In the genomic region with DNA sequence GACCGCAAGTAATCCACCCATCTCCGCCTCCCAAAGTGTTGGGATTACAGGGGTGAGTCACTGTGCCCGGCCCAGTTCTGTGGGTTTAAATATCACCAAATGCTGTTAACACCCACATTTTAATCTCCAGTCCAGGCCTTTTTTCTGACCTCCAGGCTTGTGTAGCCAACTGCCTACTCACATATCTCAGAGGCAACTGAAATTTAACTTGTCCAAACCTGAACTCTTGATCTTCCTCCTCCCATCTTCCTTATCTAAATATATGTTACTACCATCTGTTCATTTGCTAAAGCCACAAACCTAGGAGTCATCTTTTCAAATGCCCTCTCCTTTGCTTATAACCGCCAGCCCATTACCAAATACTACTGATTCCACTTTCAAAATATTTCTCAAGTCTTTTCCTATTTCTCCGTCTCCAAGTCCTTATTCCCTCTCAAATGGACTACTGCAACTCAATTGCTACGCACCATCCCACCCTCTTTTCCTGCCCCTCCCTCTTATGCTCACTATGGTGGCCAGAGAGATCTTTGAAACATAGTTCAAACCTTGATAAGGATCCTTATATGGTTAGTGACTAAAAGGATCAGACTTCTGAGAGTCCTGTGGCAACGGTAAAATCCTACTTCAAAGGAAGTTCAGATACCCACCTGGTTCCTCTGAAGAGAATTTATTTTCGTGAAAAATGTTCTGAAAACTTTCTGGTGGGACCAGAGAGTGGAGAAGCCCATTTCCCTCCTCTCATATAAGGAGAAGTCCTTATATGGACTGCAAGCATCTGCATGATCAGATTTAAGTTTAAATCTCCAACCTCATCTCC, we compare ENCODE assay signal across 1 cellular context.
TF ChIP-seq lines count a peak whose summit lies in the region.

No MANE protein-coding gene starts in this region.

TF ChIP-seq in K562, 482 proteins besides CTCF, POLR2A, EP300 and RAD21 (continued from another document and continues in another):
- no peak for TF ChIP-seq FOXK1 (CRISPR knock-in tag; IDR thresholded peaks at IDR 0.05; ENCODE audit: borderline replicate concordance)
- no peak for TF ChIP-seq ZNF282 (CRISPR knock-in tag; IDR thresholded peaks at IDR 0.05)
- TF ChIP-seq FOXM1 (IDR thresholded peaks at IDR 0.05; ENCODE audit: low read depth) = peak; percentile 95
- TF ChIP-seq FOXM1 (CRISPR knock-in tag; IDR thresholded peaks at IDR 0.05; ENCODE audit: low read depth) = no peak
- TF ChIP-seq, protein P1, sequence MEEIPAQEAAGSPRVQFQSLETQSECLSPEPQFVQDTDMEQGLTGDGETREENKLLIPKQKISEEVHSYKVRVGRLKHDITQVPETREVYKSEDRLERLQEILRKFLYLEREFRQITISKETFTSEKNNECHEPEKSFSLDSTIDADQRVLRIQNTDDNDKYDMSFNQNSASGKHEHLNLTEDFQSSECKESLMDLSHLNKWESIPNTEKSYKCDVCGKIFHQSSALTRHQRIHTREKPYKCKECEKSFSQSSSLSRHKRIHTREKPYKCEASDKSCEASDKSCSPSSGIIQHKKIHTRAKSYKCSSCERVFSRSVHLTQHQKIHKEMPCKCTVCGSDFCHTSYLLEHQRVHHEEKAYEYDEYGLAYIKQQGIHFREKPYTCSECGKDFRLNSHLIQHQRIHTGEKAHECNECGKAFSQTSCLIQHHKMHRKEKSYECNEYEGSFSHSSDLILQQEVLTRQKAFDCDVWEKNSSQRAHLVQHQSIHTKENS (CRISPR knock-in tag; IDR thresholded peaks at IDR 0.05) = no peak
- no peak for TF ChIP-seq ZNF79 (CRISPR knock-in tag; IDR thresholded peaks at IDR 0.05; ENCODE audit: low read depth)
- no peak for TF ChIP-seq WHSC1 (IDR thresholded peaks at IDR 0.05; ENCODE audit: low read length)
- no peak; the same call in 1 of the 2 replicates for TF ChIP-seq GABPA (tag; conservative IDR thresholded peaks at IDR 0.05; ENCODE audit: low read depth)
- TF ChIP-seq CHCHD3 (CRISPR knock-in tag; IDR thresholded peaks at IDR 0.05) = no peak
- TF ChIP-seq GTF2A2 (tag; IDR thresholded peaks at IDR 0.05) = no peak
- peak; percentile 98 for TF ChIP-seq ARNT (IDR thresholded peaks at IDR 0.05)
- peak; percentile 81 for TF ChIP-seq MTA1 (IDR thresholded peaks at IDR 0.05; ENCODE audit: borderline replicate concordance)
- TF ChIP-seq ZNF830 (CRISPR knock-in tag; IDR thresholded peaks at IDR 0.05) = no peak
- no peak for TF ChIP-seq THRAP3 (IDR thresholded peaks at IDR 0.05; ENCODE audit: borderline replicate concordance)
- TF ChIP-seq C11orf30 (IDR thresholded peaks at IDR 0.05; ENCODE audit: low read depth) = no peak; the same call in 1 of the 2 replicates
- TF ChIP-seq TAF7 (tag; IDR thresholded peaks at IDR 0.05) = 0 out of 2 replicates have a peak, but pooled peaks have one; percentile 5
- no peak for TF ChIP-seq NELFE (IDR thresholded peaks at IDR 0.05; ENCODE audit: insufficient read depth, insufficient read length)
- TF ChIP-seq MYBL2 (IDR thresholded peaks at IDR 0.05; ENCODE audit: low read depth) = peak; percentile 94
- TF ChIP-seq MYBL2 (CRISPR knock-in tag; IDR thresholded peaks at IDR 0.05; ENCODE audit: borderline replicate concordance) = no peak
- no peak for TF ChIP-seq DIDO1 (tag; IDR thresholded peaks at IDR 0.05; ENCODE audit: low read depth)
- TF ChIP-seq, protein P2, sequence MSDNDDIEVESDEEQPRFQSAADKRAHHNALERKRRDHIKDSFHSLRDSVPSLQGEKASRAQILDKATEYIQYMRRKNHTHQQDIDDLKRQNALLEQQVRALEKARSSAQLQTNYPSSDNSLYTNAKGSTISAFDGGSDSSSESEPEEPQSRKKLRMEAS (CRISPR knock-in tag; IDR thresholded peaks at IDR 0.05) = peak; percentile 31; the same call in 1 of the 2 replicates
- TF ChIP-seq ZNF586 (CRISPR knock-in tag; conservative IDR thresholded peaks at IDR 0.05) = no peak
- TF ChIP-seq SIN3B (IDR thresholded peaks at IDR 0.05; ENCODE audit: low read depth) = no peak
- TF ChIP-seq ARID2 (IDR thresholded peaks at IDR 0.05) = no peak
- TF ChIP-seq, protein P3, sequence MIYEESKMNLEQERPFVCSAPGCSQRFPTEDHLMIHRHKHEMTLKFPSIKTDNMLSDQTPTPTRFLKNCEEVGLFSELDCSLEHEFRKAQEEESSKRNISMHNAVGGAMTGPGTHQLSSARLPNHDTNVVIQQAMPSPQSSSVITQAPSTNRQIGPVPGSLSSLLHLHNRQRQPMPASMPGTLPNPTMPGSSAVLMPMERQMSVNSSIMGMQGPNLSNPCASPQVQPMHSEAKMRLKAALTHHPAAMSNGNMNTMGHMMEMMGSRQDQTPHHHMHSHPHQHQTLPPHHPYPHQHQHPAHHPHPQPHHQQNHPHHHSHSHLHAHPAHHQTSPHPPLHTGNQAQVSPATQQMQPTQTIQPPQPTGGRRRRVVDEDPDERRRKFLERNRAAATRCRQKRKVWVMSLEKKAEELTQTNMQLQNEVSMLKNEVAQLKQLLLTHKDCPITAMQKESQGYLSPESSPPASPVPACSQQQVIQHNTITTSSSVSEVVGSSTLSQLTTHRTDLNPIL (CRISPR knock-in tag; IDR thresholded peaks at IDR 0.05) = no peak
- TF ChIP-seq JUNB (CRISPR knock-in tag; conservative IDR thresholded peaks at IDR 0.05) = no peak; the same call in 1 of the 2 replicates
- TF ChIP-seq ZC3H11A (IDR thresholded peaks at IDR 0.05; ENCODE audit: low read depth, low read length) = no peak
- no peak for TF ChIP-seq TAF15 (IDR thresholded peaks at IDR 0.05; ENCODE audit: low read depth, low read length)
- no peak for TF ChIP-seq NFIX (CRISPR knock-in tag; IDR thresholded peaks at IDR 0.05; ENCODE audit: low read depth)
- no peak for TF ChIP-seq ZKSCAN3 (CRISPR knock-in tag; IDR thresholded peaks at IDR 0.05)
- TF ChIP-seq, protein P4, sequence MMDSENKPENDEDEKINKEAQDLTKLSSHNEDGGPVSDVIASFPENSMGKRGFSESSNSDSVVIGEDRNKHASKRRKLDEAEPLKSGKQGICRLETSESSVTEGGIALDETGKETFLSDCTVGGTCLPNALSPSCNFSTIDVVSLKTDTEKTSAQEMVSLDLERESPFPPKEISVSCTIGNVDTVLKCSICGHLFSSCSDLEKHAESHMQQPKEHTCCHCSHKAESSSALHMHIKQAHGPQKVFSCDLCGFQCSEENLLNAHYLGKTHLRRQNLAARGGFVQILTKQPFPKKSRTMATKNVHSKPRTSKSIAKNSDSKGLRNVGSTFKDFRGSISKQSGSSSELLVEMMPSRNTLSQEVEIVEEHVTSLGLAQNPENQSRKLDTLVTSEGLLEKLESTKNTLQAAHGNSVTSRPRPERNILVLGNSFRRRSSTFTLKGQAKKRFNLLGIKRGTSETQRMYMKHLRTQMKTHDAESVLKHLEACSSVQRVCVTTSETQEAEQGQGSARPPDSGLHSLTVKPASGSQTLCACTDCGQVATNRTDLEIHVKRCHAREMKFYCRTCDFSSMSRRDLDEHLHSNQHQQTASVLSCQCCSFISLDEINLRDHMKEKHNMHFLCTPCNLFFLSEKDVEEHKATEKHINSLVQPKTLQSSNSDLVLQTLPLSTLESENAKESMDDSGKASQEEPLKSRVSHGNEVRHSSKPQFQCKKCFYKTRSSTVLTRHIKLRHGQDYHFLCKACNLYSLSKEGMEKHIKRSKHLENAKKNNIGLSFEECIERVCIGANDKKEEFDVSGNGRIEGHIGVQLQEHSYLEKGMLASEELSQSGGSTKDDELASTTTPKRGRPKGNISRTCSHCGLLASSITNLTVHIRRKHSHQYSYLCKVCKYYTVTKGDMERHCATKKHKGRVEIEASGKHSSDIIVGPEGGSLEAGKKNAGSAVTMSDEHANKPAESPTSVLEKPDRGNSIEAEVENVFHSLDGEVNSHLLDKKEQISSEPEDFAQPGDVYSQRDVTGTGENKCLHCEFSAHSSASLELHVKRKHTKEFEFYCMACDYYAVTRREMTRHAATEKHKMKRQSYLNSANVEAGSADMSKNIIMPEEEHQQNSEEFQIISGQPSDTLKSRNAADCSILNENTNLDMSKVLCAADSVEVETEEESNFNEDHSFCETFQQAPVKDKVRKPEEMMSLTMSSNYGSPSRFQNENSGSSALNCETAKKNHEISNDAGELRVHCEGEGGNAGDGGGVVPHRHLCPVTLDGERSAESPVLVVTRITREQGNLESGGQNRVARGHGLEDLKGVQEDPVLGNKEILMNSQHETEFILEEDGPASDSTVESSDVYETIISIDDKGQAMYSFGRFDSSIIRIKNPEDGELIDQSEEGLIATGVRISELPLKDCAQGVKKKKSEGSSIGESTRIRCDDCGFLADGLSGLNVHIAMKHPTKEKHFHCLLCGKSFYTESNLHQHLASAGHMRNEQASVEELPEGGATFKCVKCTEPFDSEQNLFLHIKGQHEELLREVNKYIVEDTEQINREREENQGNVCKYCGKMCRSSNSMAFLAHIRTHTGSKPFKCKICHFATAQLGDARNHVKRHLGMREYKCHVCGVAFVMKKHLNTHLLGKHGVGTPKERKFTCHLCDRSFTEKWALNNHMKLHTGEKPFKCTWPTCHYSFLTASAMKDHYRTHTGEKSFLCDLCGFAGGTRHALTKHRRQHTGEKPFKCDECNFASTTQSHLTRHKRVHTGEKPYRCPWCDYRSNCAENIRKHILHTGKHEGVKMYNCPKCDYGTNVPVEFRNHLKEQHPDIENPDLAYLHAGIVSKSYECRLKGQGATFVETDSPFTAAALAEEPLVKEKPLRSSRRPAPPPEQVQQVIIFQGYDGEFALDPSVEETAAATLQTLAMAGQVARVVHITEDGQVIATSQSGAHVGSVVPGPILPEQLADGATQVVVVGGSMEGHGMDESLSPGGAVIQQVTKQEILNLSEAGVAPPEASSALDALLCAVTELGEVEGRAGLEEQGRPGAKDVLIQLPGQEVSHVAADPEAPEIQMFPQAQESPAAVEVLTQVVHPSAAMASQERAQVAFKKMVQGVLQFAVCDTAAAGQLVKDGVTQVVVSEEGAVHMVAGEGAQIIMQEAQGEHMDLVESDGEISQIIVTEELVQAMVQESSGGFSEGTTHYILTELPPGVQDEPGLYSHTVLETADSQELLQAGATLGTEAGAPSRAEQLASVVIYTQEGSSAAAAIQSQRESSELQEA (IDR thresholded peaks at IDR 0.05; ENCODE audit: low read depth) = no peak
- no peak for TF ChIP-seq ZNF217 (CRISPR knock-in tag; IDR thresholded peaks at IDR 0.05)
- TF ChIP-seq, protein P5, sequence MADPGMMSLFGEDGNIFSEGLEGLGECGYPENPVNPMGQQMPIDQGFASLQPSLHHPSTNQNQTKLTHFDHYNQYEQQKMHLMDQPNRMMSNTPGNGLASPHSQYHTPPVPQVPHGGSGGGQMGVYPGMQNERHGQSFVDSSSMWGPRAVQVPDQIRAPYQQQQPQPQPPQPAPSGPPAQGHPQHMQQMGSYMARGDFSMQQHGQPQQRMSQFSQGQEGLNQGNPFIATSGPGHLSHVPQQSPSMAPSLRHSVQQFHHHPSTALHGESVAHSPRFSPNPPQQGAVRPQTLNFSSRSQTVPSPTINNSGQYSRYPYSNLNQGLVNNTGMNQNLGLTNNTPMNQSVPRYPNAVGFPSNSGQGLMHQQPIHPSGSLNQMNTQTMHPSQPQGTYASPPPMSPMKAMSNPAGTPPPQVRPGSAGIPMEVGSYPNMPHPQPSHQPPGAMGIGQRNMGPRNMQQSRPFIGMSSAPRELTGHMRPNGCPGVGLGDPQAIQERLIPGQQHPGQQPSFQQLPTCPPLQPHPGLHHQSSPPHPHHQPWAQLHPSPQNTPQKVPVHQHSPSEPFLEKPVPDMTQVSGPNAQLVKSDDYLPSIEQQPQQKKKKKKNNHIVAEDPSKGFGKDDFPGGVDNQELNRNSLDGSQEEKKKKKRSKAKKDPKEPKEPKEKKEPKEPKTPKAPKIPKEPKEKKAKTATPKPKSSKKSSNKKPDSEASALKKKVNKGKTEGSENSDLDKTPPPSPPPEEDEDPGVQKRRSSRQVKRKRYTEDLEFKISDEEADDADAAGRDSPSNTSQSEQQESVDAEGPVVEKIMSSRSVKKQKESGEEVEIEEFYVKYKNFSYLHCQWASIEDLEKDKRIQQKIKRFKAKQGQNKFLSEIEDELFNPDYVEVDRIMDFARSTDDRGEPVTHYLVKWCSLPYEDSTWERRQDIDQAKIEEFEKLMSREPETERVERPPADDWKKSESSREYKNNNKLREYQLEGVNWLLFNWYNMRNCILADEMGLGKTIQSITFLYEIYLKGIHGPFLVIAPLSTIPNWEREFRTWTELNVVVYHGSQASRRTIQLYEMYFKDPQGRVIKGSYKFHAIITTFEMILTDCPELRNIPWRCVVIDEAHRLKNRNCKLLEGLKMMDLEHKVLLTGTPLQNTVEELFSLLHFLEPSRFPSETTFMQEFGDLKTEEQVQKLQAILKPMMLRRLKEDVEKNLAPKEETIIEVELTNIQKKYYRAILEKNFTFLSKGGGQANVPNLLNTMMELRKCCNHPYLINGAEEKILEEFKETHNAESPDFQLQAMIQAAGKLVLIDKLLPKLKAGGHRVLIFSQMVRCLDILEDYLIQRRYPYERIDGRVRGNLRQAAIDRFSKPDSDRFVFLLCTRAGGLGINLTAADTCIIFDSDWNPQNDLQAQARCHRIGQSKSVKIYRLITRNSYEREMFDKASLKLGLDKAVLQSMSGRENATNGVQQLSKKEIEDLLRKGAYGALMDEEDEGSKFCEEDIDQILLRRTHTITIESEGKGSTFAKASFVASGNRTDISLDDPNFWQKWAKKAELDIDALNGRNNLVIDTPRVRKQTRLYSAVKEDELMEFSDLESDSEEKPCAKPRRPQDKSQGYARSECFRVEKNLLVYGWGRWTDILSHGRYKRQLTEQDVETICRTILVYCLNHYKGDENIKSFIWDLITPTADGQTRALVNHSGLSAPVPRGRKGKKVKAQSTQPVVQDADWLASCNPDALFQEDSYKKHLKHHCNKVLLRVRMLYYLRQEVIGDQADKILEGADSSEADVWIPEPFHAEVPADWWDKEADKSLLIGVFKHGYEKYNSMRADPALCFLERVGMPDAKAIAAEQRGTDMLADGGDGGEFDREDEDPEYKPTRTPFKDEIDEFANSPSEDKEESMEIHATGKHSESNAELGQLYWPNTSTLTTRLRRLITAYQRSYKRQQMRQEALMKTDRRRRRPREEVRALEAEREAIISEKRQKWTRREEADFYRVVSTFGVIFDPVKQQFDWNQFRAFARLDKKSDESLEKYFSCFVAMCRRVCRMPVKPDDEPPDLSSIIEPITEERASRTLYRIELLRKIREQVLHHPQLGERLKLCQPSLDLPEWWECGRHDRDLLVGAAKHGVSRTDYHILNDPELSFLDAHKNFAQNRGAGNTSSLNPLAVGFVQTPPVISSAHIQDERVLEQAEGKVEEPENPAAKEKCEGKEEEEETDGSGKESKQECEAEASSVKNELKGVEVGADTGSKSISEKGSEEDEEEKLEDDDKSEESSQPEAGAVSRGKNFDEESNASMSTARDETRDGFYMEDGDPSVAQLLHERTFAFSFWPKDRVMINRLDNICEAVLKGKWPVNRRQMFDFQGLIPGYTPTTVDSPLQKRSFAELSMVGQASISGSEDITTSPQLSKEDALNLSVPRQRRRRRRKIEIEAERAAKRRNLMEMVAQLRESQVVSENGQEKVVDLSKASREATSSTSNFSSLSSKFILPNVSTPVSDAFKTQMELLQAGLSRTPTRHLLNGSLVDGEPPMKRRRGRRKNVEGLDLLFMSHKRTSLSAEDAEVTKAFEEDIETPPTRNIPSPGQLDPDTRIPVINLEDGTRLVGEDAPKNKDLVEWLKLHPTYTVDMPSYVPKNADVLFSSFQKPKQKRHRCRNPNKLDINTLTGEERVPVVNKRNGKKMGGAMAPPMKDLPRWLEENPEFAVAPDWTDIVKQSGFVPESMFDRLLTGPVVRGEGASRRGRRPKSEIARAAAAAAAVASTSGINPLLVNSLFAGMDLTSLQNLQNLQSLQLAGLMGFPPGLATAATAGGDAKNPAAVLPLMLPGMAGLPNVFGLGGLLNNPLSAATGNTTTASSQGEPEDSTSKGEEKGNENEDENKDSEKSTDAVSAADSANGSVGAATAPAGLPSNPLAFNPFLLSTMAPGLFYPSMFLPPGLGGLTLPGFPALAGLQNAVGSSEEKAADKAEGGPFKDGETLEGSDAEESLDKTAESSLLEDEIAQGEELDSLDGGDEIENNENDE (IDR thresholded peaks at IDR 0.05; ENCODE audit: low read depth, low read length) = no peak
- TF ChIP-seq MXI1 (IDR thresholded peaks at IDR 0.05; ENCODE audit: low read depth, low read length) = no peak
- TF ChIP-seq ZNF133 (CRISPR knock-in tag; IDR thresholded peaks at IDR 0.05) = no peak
- 0 out of 2 replicates have a peak, but pooled peaks have one; percentile 1 for TF ChIP-seq SMARCA5 (IDR thresholded peaks at IDR 0.05)
- TF ChIP-seq RBM15 (IDR thresholded peaks at IDR 0.05; ENCODE audit: insufficient read depth, low read length) = no peak
- no peak; the same call in 1 of the 2 replicates for TF ChIP-seq ZNF707 (CRISPR knock-in tag; conservative IDR thresholded peaks at IDR 0.05)
